In genomic region chr7:143256932-143257331, GRCh38 we compare ENCODE assay signal across 1 cellular context.
TF ChIP-seq lines count a peak whose summit lies in the region.

No MANE protein-coding gene starts in this region.

TF ChIP-seq in K562, 482 proteins besides CTCF, POLR2A, EP300 and RAD21 (continued from another document and continues in another):
- TF ChIP-seq JUND (IDR thresholded peaks at IDR 0.05; ENCODE audit: borderline replicate concordance, low read depth, low read length) = 0 out of 2 replicates have a peak, but pooled peaks have one; percentile 32
- TF ChIP-seq JUND (tag; IDR thresholded peaks at IDR 0.05; ENCODE audit: borderline replicate concordance, low read depth, low read length) = no peak; the same call in 1 of the 3 replicates
- TF ChIP-seq MED1 (CRISPR knock-in tag; IDR thresholded peaks at IDR 0.05; ENCODE audit: borderline replicate concordance) = no peak
- no peak for TF ChIP-seq CHD7 (IDR thresholded peaks at IDR 0.05; ENCODE audit: low read depth, low read length)
- TF ChIP-seq ZNF699 (CRISPR knock-in tag; IDR thresholded peaks at IDR 0.05; ENCODE audit: insufficient replicate concordance) = no peak
- no peak for TF ChIP-seq TSHZ1 (CRISPR knock-in tag; IDR thresholded peaks at IDR 0.05)
- TF ChIP-seq ZNF717 (CRISPR knock-in tag; IDR thresholded peaks at IDR 0.05) = no peak
- no peak for TF ChIP-seq ZNF76 (CRISPR knock-in tag; IDR thresholded peaks at IDR 0.05; ENCODE audit: borderline replicate concordance)
- TF ChIP-seq ZNF280B (CRISPR knock-in tag; IDR thresholded peaks at IDR 0.05) = no peak
- no peak for TF ChIP-seq ZNF695 (CRISPR knock-in tag; IDR thresholded peaks at IDR 0.05)
- no peak; the same call in 1 of the 2 replicates for TF ChIP-seq SMAD4 (CRISPR knock-in tag; conservative IDR thresholded peaks at IDR 0.05)
- TF ChIP-seq NR3C1 (CRISPR knock-in tag; IDR thresholded peaks at IDR 0.05) = no peak
- TF ChIP-seq GTF2E2 (tag; IDR thresholded peaks at IDR 0.05) = no peak
- no peak for TF ChIP-seq HCFC1 (IDR thresholded peaks at IDR 0.05; ENCODE audit: low read depth, low read length)
- no peak for TF ChIP-seq SNRNP70 (optimal IDR thresholded peaks at IDR 0.05; ENCODE audit: low read depth, low read length)
- peak; percentile 81 for TF ChIP-seq SMARCA4 (IDR thresholded peaks at IDR 0.05)
- TF ChIP-seq NFYB (IDR thresholded peaks at IDR 0.05; ENCODE audit: extremely low read depth, insufficient read length) = no peak
- no peak for TF ChIP-seq PHB2 (IDR thresholded peaks at IDR 0.05; ENCODE audit: low read depth)
- peak; percentile 76; the same call in 1 of the 2 replicates for TF ChIP-seq POLR2AphosphoS5 (IDR thresholded peaks at IDR 0.05; ENCODE audit: control insufficient read depth, insufficient read depth, low read depth, low read length)
- no peak for TF ChIP-seq KDM1A (IDR thresholded peaks at IDR 0.05)
- TF ChIP-seq NFE2 (IDR thresholded peaks at IDR 0.05; ENCODE audit: low read depth) = no peak
- TF ChIP-seq ZNF639 (CRISPR knock-in tag; conservative IDR thresholded peaks at IDR 0.05 in 1 of 2, IDR thresholded peaks at IDR 0.05 in 1 of 2) = 0 out of 4 replicates have a peak, but pooled peaks of 1 of the 2 experiments have one; percentile 6
- no peak for TF ChIP-seq CREB3L1 (IDR thresholded peaks at IDR 0.05; ENCODE audit: borderline replicate concordance, low read depth)
- TF ChIP-seq TFAM (CRISPR knock-in tag; conservative IDR thresholded peaks at IDR 0.05) = no peak
- peak; percentile 63 for TF ChIP-seq SMARCE1 (IDR thresholded peaks at IDR 0.05)
- no peak for TF ChIP-seq ZNF778 (CRISPR knock-in tag; IDR thresholded peaks at IDR 0.05)
- no peak for TF ChIP-seq FOXA3 (CRISPR knock-in tag; conservative IDR thresholded peaks at IDR 0.05 in 1 of 2, IDR thresholded peaks at IDR 0.05 in 1 of 2)
- no peak for TF ChIP-seq RNF2 (IDR thresholded peaks at IDR 0.05)
- no peak; the same call in 1 of the 2 replicates for TF ChIP-seq MYBL2 (IDR thresholded peaks at IDR 0.05; ENCODE audit: low read depth)
- no peak for TF ChIP-seq MYBL2 (CRISPR knock-in tag; IDR thresholded peaks at IDR 0.05; ENCODE audit: borderline replicate concordance)
- TF ChIP-seq ZBTB49 (CRISPR knock-in tag; IDR thresholded peaks at IDR 0.05; ENCODE audit: borderline replicate concordance) = no peak
- no peak for TF ChIP-seq MLLT1 (IDR thresholded peaks at IDR 0.05)
- no peak for TF ChIP-seq ZZZ3 (IDR thresholded peaks at IDR 0.05)
- TF ChIP-seq TCF7 (IDR thresholded peaks at IDR 0.05; ENCODE audit: borderline replicate concordance) = no peak
